In genomic region chr19:14536926-14537692, GRCh38 we compare ENCODE assay signal across 1 cellular context.
TF ChIP-seq lines count a peak whose summit lies in the region.

No MANE protein-coding gene starts in this region.

TF ChIP-seq in HepG2, 621 proteins besides CTCF, POLR2A, EP300 and RAD21:
- TF ChIP-seq ZNF687 (CRISPR knock-in tag; IDR thresholded peaks at IDR 0.05) (no peak), NONO (IDR thresholded peaks at IDR 0.05) (no peak), NONO (CRISPR knock-in tag; conservative IDR thresholded peaks at IDR 0.05) (no peak), ZZZ3 (CRISPR knock-in tag; IDR thresholded peaks at IDR 0.05; ENCODE audit: borderline replicate concordance) (no peak), MAZ (IDR thresholded peaks at IDR 0.05; ENCODE audit: borderline replicate concordance, low read depth, low read length) (no peak), MAZ (CRISPR knock-in tag; IDR thresholded peaks at IDR 0.05; ENCODE audit: low read depth) (no peak), HMG20B (CRISPR knock-in tag; conservative IDR thresholded peaks at IDR 0.05) (no peak), HOXA7 (CRISPR knock-in tag; IDR thresholded peaks at IDR 0.05) (no peak), MAX (IDR thresholded peaks at IDR 0.05) (no peak), ZBTB34 (CRISPR knock-in tag; IDR thresholded peaks at IDR 0.05) (no peak), ZNF17 (CRISPR knock-in tag; IDR thresholded peaks at IDR 0.05) (no peak), ZBTB44 (CRISPR knock-in tag; IDR thresholded peaks at IDR 0.05) (no peak), BCLAF1 (IDR thresholded peaks at IDR 0.05) (no peak), ZBTB49 (CRISPR knock-in tag; IDR thresholded peaks at IDR 0.05; ENCODE audit: borderline replicate concordance) (no peak), KLF9 (CRISPR knock-in tag; IDR thresholded peaks at IDR 0.05; ENCODE audit: low read depth) (no peak), THAP9 (CRISPR knock-in tag; IDR thresholded peaks at IDR 0.05; ENCODE audit: borderline replicate concordance) (no peak), ZNF629 (CRISPR knock-in tag; conservative IDR thresholded peaks at IDR 0.05) (no peak), RXRB (CRISPR knock-in tag; IDR thresholded peaks at IDR 0.05; ENCODE audit: borderline replicate concordance) (no peak), ZNF703 (CRISPR knock-in tag; IDR thresholded peaks at IDR 0.05; ENCODE audit: borderline replicate concordance) (no peak), ZKSCAN5 (CRISPR knock-in tag; IDR thresholded peaks at IDR 0.05) (no peak)
TF ChIP-seq in HepG2: peak in this region for 0.
